ENCODE assay signal across 17 cellular contexts in the genomic region with DNA sequence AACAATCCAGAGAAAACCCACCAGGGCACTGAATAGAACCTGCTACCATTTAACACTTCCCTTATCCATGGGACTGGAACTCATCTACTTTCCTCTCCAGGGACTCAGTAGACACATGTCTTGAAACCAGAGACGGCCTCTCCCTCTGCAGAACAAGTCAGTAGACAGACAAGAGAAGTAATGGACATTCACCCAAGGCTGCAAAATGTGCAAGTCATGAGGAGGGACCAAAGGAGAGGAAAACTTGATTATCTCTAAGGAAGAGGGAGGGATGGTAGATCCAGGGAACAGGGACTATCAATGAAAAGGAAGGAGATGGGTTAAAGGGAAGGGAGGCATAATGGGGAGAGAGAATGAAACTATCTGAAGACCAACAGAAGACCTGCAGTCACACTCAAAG. TPM values are rescaled to one million over a fixed set of nuclear protein-coding genes. Genes with fewer than 3 reads are reported as not detected.
A peak's percentile ranks its signal among the peaks of the same experiment; 100 is the strongest.
DNase-seq lines count a peak whose midpoint lies in the region; ATAC-seq and TF ChIP-seq lines count a peak whose summit lies in the region.
"Had no signal": no experiment of that assay in that cellular context is flagged by ENCODE, and none has a peak within 500 bp of the region (broad histone marks: within the 10 kb centered on the region; RNA-seq: fewer than 3 reads in every experiment).

No MANE protein-coding gene starts in this region.

- peak overlapping the region; percentile 22 for H3K4me2 ChIP-seq in MM.1S (ENCODE audit: low read depth, low read length)
- H3K4me2 ChIP-seq: neural progenitor cell had no signal

- no peak for TF ChIP-seq CTCF in MM.1S (IDR thresholded peaks at IDR 0.05; ENCODE audit: low read length)

- H3K27ac Mint-ChIP-seq in activated T-cell treated with anti-CD3 and anti-CD28 coated beads, Interleukin-2, amount 50 U/mL, for 72 hours, result no peak overlapping the region
- peak overlapping the region; percentile 61 for H3K27ac Mint-ChIP-seq in activated naive CD8-positive, alpha-beta T cell treated with anti-CD3 and anti-CD28 coated beads, Interleukin-2, amount 50 U/mL, for 24 hours
- H3K27ac Mint-ChIP-seq in stimulated activated naive CD8-positive, alpha-beta T cell treated with anti-CD3 and anti-CD28 coated beads, Interleukin-15, amount 100 ng/mL, for 72 hours, result peak overlapping the region in 1 of 2 donors; percentile 10
- no peak overlapping the region for H3K27ac Mint-ChIP-seq in activated T-helper 2 cell treated with anti-CD3 and anti-CD28 coated beads, Interferon-gamma antibody, Interleukin-2, Interleukin-4, amounts not matched to agents 10 μg/mL and 5 μg/mL and 100 μg/mL, durations not matched to agents 14 hours and 24 hours and 36 hours
- H3K27ac Mint-ChIP-seq: endodermal cell, neural progenitor cell had no signal

- H2AFZ ChIP-seq in MM.1S (ENCODE audit: low read length), result no peak overlapping the region
- H2AFZ ChIP-seq: neural progenitor cell had no signal

- H3K27me3 ChIP-seq in MM.1S (replicated peaks; ENCODE audit: insufficient read depth, low read length), result peaks cover 19% of the 10 kb centered on the region
- H3K27me3 ChIP-seq: uterus had no signal

- DNase-seq in activated T-cell treated with anti-CD3 and anti-CD28 coated beads, Interleukin-2, amount 50 U/mL, for 72 hours, result no peak
- DNase-seq in activated T-cell treated with anti-CD3 and anti-CD28 coated beads, Interleukin-2, amount 50 U/mL, for 48 hours, result no peak
- DNase-seq in MM.1S (no peak), H4 (ENCODE audit: low spot score) (no peak), retina (no peak)
- DNase-seq in activated naive CD8-positive, alpha-beta T cell treated with anti-CD3 and anti-CD28 coated beads, Interleukin-2, amount 50 U/mL, for 24 hours, result no peak
- DNase-seq in stimulated activated naive CD8-positive, alpha-beta T cell treated with anti-CD3 and anti-CD28 coated beads, Interleukin-15, amount 100 ng/mL, for 72 hours, result no peak
- DNase-seq in activated T-helper 2 cell treated with anti-CD3 and anti-CD28 coated beads, Interferon-gamma antibody, Interleukin-2, Interleukin-4, amounts not matched to agents 10 μg/mL and 5 μg/mL and 100 μg/mL, durations not matched to agents 14 hours and 24 hours and 36 hours (ENCODE audit: low spot score), result no peak
- DNase-seq: activated CD8-positive, alpha-beta memory T cell treated with anti-CD3 and anti-CD28 coated beads, Interleukin-2, amount 50 U/mL, for 48 hours; endodermal cell; mesendoderm; NCI-H2081 treated with DMSO at 0.1 percent for 48 hours; uterus had no signal

- H3K36me3 Mint-ChIP-seq in activated T-cell treated with anti-CD3 and anti-CD28 coated beads, Interleukin-2, amount 50 U/mL, for 72 hours (ENCODE audit: insufficient read depth in 2 of 2), result no peaks in the 10 kb centered on the region
- H3K36me3 Mint-ChIP-seq in activated naive CD8-positive, alpha-beta T cell treated with anti-CD3 and anti-CD28 coated beads, Interleukin-2, amount 50 U/mL, for 24 hours (ENCODE audit: low read depth), result no peaks in the 10 kb centered on the region
- H3K36me3 Mint-ChIP-seq in activated T-helper 2 cell treated with anti-CD3 and anti-CD28 coated beads, Interferon-gamma antibody, Interleukin-2, Interleukin-4, amounts not matched to agents 10 μg/mL and 5 μg/mL and 100 μg/mL, durations not matched to agents 14 hours and 24 hours and 36 hours (ENCODE audit: low read depth), result no peaks in the 10 kb centered on the region
- H3K36me3 Mint-ChIP-seq: neural progenitor cell had no signal

- H3K27ac ChIP-seq in MM.1S (ENCODE audit: low read length), result no peak overlapping the region
- H3K27ac ChIP-seq: neural progenitor cell, uterus, VCaP had no signal

- peaks cover 58% of the 10 kb centered on the region for H3K4me1 Mint-ChIP-seq in activated T-cell treated with anti-CD3 and anti-CD28 coated beads, Interleukin-2, amount 50 U/mL, for 72 hours (ENCODE audit: low read depth)
- peaks cover 66% of the 10 kb centered on the region for H3K4me1 Mint-ChIP-seq in activated naive CD8-positive, alpha-beta T cell treated with anti-CD3 and anti-CD28 coated beads, Interleukin-2, amount 50 U/mL, for 24 hours
- H3K4me1 Mint-ChIP-seq in stimulated activated naive CD8-positive, alpha-beta T cell treated with anti-CD3 and anti-CD28 coated beads, Interleukin-15, amount 100 ng/mL, for 72 hours, result peaks cover 60% of the 10 kb centered on the region
- H3K4me1 Mint-ChIP-seq in activated T-helper 2 cell treated with anti-CD3 and anti-CD28 coated beads, Interferon-gamma antibody, Interleukin-2, Interleukin-4, amounts not matched to agents 10 μg/mL and 5 μg/mL and 100 μg/mL, durations not matched to agents 14 hours and 24 hours and 36 hours (ENCODE audit: low read depth), result peaks cover 50% of the 10 kb centered on the region
- H3K4me1 Mint-ChIP-seq: neural progenitor cell had no signal

- intact Hi-C loops in activated T-helper 2 cell treated with anti-CD3 and anti-CD28 coated beads, Interferon-gamma antibody, Interleukin-2, Interleukin-4, amounts not matched to agents 10 μg/mL and 5 μg/mL and 100 μg/mL, durations not matched to agents 14 hours and 24 hours and 36 hours (cut with micrococcal nuclease), result no loop called here

- no peak for ATAC-seq in activated T-cell treated with anti-CD3 and anti-CD28 coated beads, Interleukin-2, amount 50 U/mL, for 72 hours (replicated peaks in 1 of 2)
- no peak for ATAC-seq in activated naive CD8-positive, alpha-beta T cell treated with anti-CD3 and anti-CD28 coated beads, Interleukin-2, amount 50 U/mL, for 24 hours
- no peak for ATAC-seq in stimulated activated naive CD8-positive, alpha-beta T cell treated with anti-CD3 and anti-CD28 coated beads, Interleukin-15, amount 100 ng/mL, for 72 hours
- ATAC-seq: Panc1, SK-N-SH treated with all-trans-retinoic acid at 6 μM for 48 hours had no signal

- H3K9me3 ChIP-seq in MM.1S (replicated peaks; ENCODE audit: insufficient read depth, low read length), result no peaks in the 10 kb centered on the region
- H3K9me3 ChIP-seq: uterus had no signal

- H4K20me1 ChIP-seq in MM.1S (ENCODE audit: insufficient read depth, low read length), result no peaks in the 10 kb centered on the region

- H3K79me2 ChIP-seq in MM.1S (ENCODE audit: low read length), result no peaks in the 10 kb centered on the region

- peak overlapping the region; percentile 63 for H3K4me3 Mint-ChIP-seq in activated T-cell treated with anti-CD3 and anti-CD28 coated beads, Interleukin-2, amount 50 U/mL, for 72 hours
- H3K4me3 Mint-ChIP-seq in activated naive CD8-positive, alpha-beta T cell treated with anti-CD3 and anti-CD28 coated beads, Interleukin-2, amount 50 U/mL, for 24 hours, result peak overlapping the region; percentile 13
- peak overlapping the region; percentile 13 to 68 for H3K4me3 Mint-ChIP-seq in stimulated activated naive CD8-positive, alpha-beta T cell treated with anti-CD3 and anti-CD28 coated beads, Interleukin-15, amount 100 ng/mL, for 72 hours
- no peak overlapping the region for H3K4me3 Mint-ChIP-seq in activated T-helper 2 cell treated with anti-CD3 and anti-CD28 coated beads, Interferon-gamma antibody, Interleukin-2, Interleukin-4, amounts not matched to agents 10 μg/mL and 5 μg/mL and 100 μg/mL, durations not matched to agents 14 hours and 24 hours and 36 hours (ENCODE audit: low read depth)
- H3K4me3 Mint-ChIP-seq: endodermal cell, neural progenitor cell had no signal

- H3K9ac ChIP-seq in MM.1S (ENCODE audit: low read length), result no peak overlapping the region
- H3K9ac ChIP-seq: neural progenitor cell had no signal

- H3F3A ChIP-seq in MM.1S (ENCODE audit: insufficient read depth, low read length), result peaks cover 15% of the 10 kb centered on the region

- H3K4me3 ChIP-seq in MM.1S (ENCODE audit: low read length), result no peak overlapping the region
- H3K4me3 ChIP-seq: neural progenitor cell, uterus had no signal

- no peaks in the 10 kb centered on the region for H3K9me2 ChIP-seq in MM.1S (replicated peaks; ENCODE audit: insufficient read depth, low read length)

- H3K27me3 Mint-ChIP-seq in activated T-cell treated with anti-CD3 and anti-CD28 coated beads, Interleukin-2, amount 50 U/mL, for 72 hours (ENCODE audit: low read depth), result peaks cover 17% of the 10 kb centered on the region
- no peaks in the 10 kb centered on the region for H3K27me3 Mint-ChIP-seq in activated naive CD8-positive, alpha-beta T cell treated with anti-CD3 and anti-CD28 coated beads, Interleukin-2, amount 50 U/mL, for 24 hours
- no peaks in the 10 kb centered on the region for H3K27me3 Mint-ChIP-seq in stimulated activated naive CD8-positive, alpha-beta T cell treated with anti-CD3 and anti-CD28 coated beads, Interleukin-15, amount 100 ng/mL, for 72 hours
- H3K27me3 Mint-ChIP-seq in activated T-helper 2 cell treated with anti-CD3 and anti-CD28 coated beads, Interferon-gamma antibody, Interleukin-2, Interleukin-4, amounts not matched to agents 10 μg/mL and 5 μg/mL and 100 μg/mL, durations not matched to agents 14 hours and 24 hours and 36 hours (ENCODE audit: low read depth), result peaks cover 4% of the 10 kb centered on the region

- H3K36me3 ChIP-seq in MM.1S (replicated peaks; ENCODE audit: insufficient read depth, low read length), result no peaks in the 10 kb centered on the region
- H3K36me3 ChIP-seq: neural progenitor cell, uterus had no signal

- H3K9me3 Mint-ChIP-seq in activated T-cell treated with anti-CD3 and anti-CD28 coated beads, Interleukin-2, amount 50 U/mL, for 72 hours, result no peaks in the 10 kb centered on the region
- no peaks in the 10 kb centered on the region for H3K9me3 Mint-ChIP-seq in activated naive CD8-positive, alpha-beta T cell treated with anti-CD3 and anti-CD28 coated beads, Interleukin-2, amount 50 U/mL, for 24 hours
- no peaks in the 10 kb centered on the region for H3K9me3 Mint-ChIP-seq in stimulated activated naive CD8-positive, alpha-beta T cell treated with anti-CD3 and anti-CD28 coated beads, Interleukin-15, amount 100 ng/mL, for 72 hours
- no peaks in the 10 kb centered on the region for H3K9me3 Mint-ChIP-seq in activated T-helper 2 cell treated with anti-CD3 and anti-CD28 coated beads, Interferon-gamma antibody, Interleukin-2, Interleukin-4, amounts not matched to agents 10 μg/mL and 5 μg/mL and 100 μg/mL, durations not matched to agents 14 hours and 24 hours and 36 hours
- H3K9me3 Mint-ChIP-seq: endodermal cell, neural progenitor cell had no signal

- peaks cover 25% of the 10 kb centered on the region for H3K4me1 ChIP-seq in MM.1S (ENCODE audit: low read length)
- H3K4me1 ChIP-seq: neural progenitor cell had no signal

RNA-seq across cellular contexts. Expression of gene TTC39C, which starts 5.3 kb away (rescaled TPM):
- 10 to 100 TPM; 38.8 to 41.3 TPM for total RNA-seq in activated T-cell treated with anti-CD3 and anti-CD28 coated beads, Interleukin-2, amount 50 U/mL, for 72 hours
- 20.8 and 21.3 TPM in 2 replicates for total RNA-seq in H4 (2014; rRNA removed; shearing (Covaris generic))
- 14.3 and 20.1 TPM in 2 replicates for total RNA-seq in activated T-helper 2 cell treated with anti-CD3 and anti-CD28 coated beads, Interferon-gamma antibody, Interleukin-2, Interleukin-4, amounts not matched to agents 10 μg/mL and 5 μg/mL and 100 μg/mL, durations not matched to agents 14 hours and 24 hours and 36 hours
